In genomic region chr22:46578824-46579561, GRCh38 we compare ENCODE assay signal across 8 cellular contexts. TPM values are rescaled to one million over a fixed set of nuclear protein-coding genes. Genes with fewer than 3 reads are reported as not detected.
DNase-seq lines count a peak whose midpoint lies in the region; ATAC-seq and TF ChIP-seq lines count a peak whose summit lies in the region.

No MANE protein-coding gene starts in this region.

- no peak overlapping the region for H2AFZ ChIP-seq in mesenchymal stem cell (ENCODE audit: low read depth, low read length)

- no peaks in the 10 kb centered on the region for H3K36me3 Mint-ChIP-seq in activated T-cell treated with anti-CD3 and anti-CD28 coated beads, Interleukin-2, amount 50 U/mL, for 4 hours (ENCODE audit: insufficient read depth)

- H3K27me3 ChIP-seq in mesenchymal stem cell (ENCODE audit: control insufficient read depth in 1 of 2, insufficient read depth in 1 of 2, low read length in 2 of 2) (peaks cover 0 to 7% of the 10 kb centered on the region in 2 experiments), upper lobe of right lung (no peaks in the 10 kb centered on the region)

- intact Hi-C loops in upper lobe of right lung (cut with DNase I), result no loop called here

- peaks cover 23% of the 10 kb centered on the region for H3K79me1 ChIP-seq in mesenchymal stem cell (replicated peaks; ENCODE audit: low read length, poor library complexity, severe bottlenecking)

- no peaks in the 10 kb centered on the region for H3K9me3 ChIP-seq in mesenchymal stem cell (ENCODE audit: control insufficient read depth, low read length)
- no peaks in the 10 kb centered on the region for H3K9me3 ChIP-seq in upper lobe of right lung

- H3K4me1 Mint-ChIP-seq in activated T-cell treated with anti-CD3 and anti-CD28 coated beads, Interleukin-2, amount 50 U/mL, for 4 hours (ENCODE audit: low read depth), result peaks cover 36% of the 10 kb centered on the region

- 86% methylated on average over 13 of the region's 15 CpGs for WGBS in mesenchymal stem cell

- ATAC-seq in activated T-cell treated with anti-CD3 and anti-CD28 coated beads, Interleukin-2, amount 50 U/mL, for 4 hours, result no peak
- peak; percentile 35 for ATAC-seq in upper lobe of right lung
- ATAC-seq in HG03439 (IDR thresholded peaks at IDR 0.05; ENCODE audit: unreplicated experiment), result no peak

- H3K9ac ChIP-seq in mesenchymal stem cell (ENCODE audit: low read length), result peak overlapping the region; percentile 84

- peak overlapping the region; percentile 59 for H4K8ac ChIP-seq in mesenchymal stem cell (ENCODE audit: low read length)

- no peak overlapping the region for H3K18ac ChIP-seq in mesenchymal stem cell (ENCODE audit: low read depth in 1 of 2, low read length in 2 of 2)

- peaks cover 57% of the 10 kb centered on the region for H3K4me1 ChIP-seq in mesenchymal stem cell (ENCODE audit: control insufficient read depth, insufficient read depth, low read depth, low read length)
- peaks cover 65% of the 10 kb centered on the region for H3K4me1 ChIP-seq in upper lobe of right lung

- no peak overlapping the region for H3K27ac ChIP-seq in mesenchymal stem cell (ENCODE audit: low read length, poor library complexity, severe bottlenecking)
- peak overlapping the region; percentile 70 for H3K27ac ChIP-seq in upper lobe of right lung

- no peak overlapping the region for H2BK120ac ChIP-seq in mesenchymal stem cell (ENCODE audit: low read depth, low read length)

- H3K4me2 ChIP-seq in mesenchymal stem cell (ENCODE audit: low read length, poor library complexity, severe bottlenecking), result peak overlapping the region; percentile 12

- H2BK5ac ChIP-seq in mesenchymal stem cell (ENCODE audit: low read depth, low read length, poor library complexity, severe bottlenecking), result no peak overlapping the region

- TF ChIP-seq CTCF in upper lobe of right lung (IDR thresholded peaks at IDR 0.05), result no peak

- H3K4me3 ChIP-seq in mesenchymal stem cell (ENCODE audit: insufficient read depth in 1 of 2, low read depth in 1 of 2, low read length in 2 of 2) (peak overlapping the region in 1 of 2 experiments; percentile 88), upper lobe of right lung (peak overlapping the region; percentile 66)

- peak overlapping the region in 1 of 2 experiments; percentile 26 for H3K4ac ChIP-seq in mesenchymal stem cell (ENCODE audit: low read depth in 1 of 2, low read length in 2 of 2)

- no peaks in the 10 kb centered on the region for H3K27me3 Mint-ChIP-seq in activated T-cell treated with anti-CD3 and anti-CD28 coated beads, Interleukin-2, amount 50 U/mL, for 4 hours (ENCODE audit: low read depth)

- H2BK15ac ChIP-seq in mesenchymal stem cell (ENCODE audit: low read depth, poor library complexity, severe bottlenecking), result peak overlapping the region; percentile 12

- H3K23ac ChIP-seq in mesenchymal stem cell (ENCODE audit: low read length in 2 of 2), result no peak overlapping the region

- H2BK12ac ChIP-seq in mesenchymal stem cell (ENCODE audit: low read length in 2 of 2), result peak overlapping the region in 1 of 2 experiments; percentile 24

- H3K9me3 Mint-ChIP-seq in activated T-cell treated with anti-CD3 and anti-CD28 coated beads, Interleukin-2, amount 50 U/mL, for 4 hours, result no peaks in the 10 kb centered on the region

- H4K91ac ChIP-seq in mesenchymal stem cell (ENCODE audit: low read length), result peak overlapping the region; percentile 53

- no peak for DNase-seq in activated T-cell treated with anti-CD3 and anti-CD28 coated beads, Interleukin-2, amount 50 U/mL, for 4 hours
- DNase-seq in activated T-cell treated with anti-CD3 and anti-CD28 coated beads for 4 hours, result no peak
- DNase-seq in cerebellar cortex (ENCODE audit: low spot score), result peak; percentile 21
- peak; percentile 45 for DNase-seq in mesenchymal stem cell
- DNase-seq in upper lobe of right lung, result peak; percentile 81
- DNase-seq in H4 (ENCODE audit: low spot score), result no peak
- DNase-seq in NCI-H345 (lab: John Stamatoyannopoulos, UW), result no peak

- no peak overlapping the region for H3K14ac ChIP-seq in mesenchymal stem cell (ENCODE audit: low read length in 2 of 2)

- peak overlapping the region; percentile 8 for H2AK5ac ChIP-seq in mesenchymal stem cell (ENCODE audit: low read length, severe bottlenecking)

- H3K36me3 ChIP-seq in mesenchymal stem cell (ENCODE audit: control insufficient read depth in 1 of 2, insufficient read depth in 2 of 2, low read depth in 1 of 2, low read length in 2 of 2) (peaks cover 0 to 4% of the 10 kb centered on the region in 2 experiments), upper lobe of right lung (no peaks in the 10 kb centered on the region)

- peak overlapping the region; percentile 93 for H3K4me3 Mint-ChIP-seq in activated T-cell treated with anti-CD3 and anti-CD28 coated beads, Interleukin-2, amount 50 U/mL, for 4 hours

RNA-seq across cellular contexts. Expression of gene GRAMD4, which starts 41.2 kb away (rescaled TPM):
- total RNA-seq in activated T-cell treated with anti-CD3 and anti-CD28 coated beads, Interleukin-2, amount 50 U/mL, for 4 hours, result 10 to 100 TPM; 30.9 to 35.4 (median 33.0) TPM
- 5.1 TPM for polyA plus RNA-seq in mesenchymal stem cell (2013, experiment 1 of 2)
- polyA plus RNA-seq in mesenchymal stem cell (2013, experiment 2 of 2), result 5.0 TPM
- 71.4 TPM for total RNA-seq in upper lobe of right lung
- total RNA-seq in H4 (2014; rRNA removed; shearing (Covaris generic)), result 3.2 and 25.4 TPM in 2 replicates

RNA-seq across cellular contexts. Expression of gene CELSR1, which starts 41.6 kb away (rescaled TPM):
- total RNA-seq in activated T-cell treated with anti-CD3 and anti-CD28 coated beads, Interleukin-2, amount 50 U/mL, for 4 hours, result under 1 TPM; 0.22 to 0.63 (median 0.38) TPM
- 0.14 TPM for polyA plus RNA-seq in mesenchymal stem cell (2013, experiment 1 of 2)
- polyA plus RNA-seq in mesenchymal stem cell (2013, experiment 2 of 2), result 0.11 TPM
- total RNA-seq in upper lobe of right lung, result 53.5 TPM
- 5.7 and 12.7 TPM in 2 replicates for total RNA-seq in H4 (2014; rRNA removed; shearing (Covaris generic))

Comparison
In these comparisons a context has a peak if more than half of its experiments do, and no peak if none do; other contexts are left out.
1. DNase-seq: peak in cerebellar cortex (single experiment), mesenchymal stem cell (single experiment) and upper lobe of right lung (single experiment); none in activated T-cell treated with anti-CD3 and anti-CD28 coated beads, Interleukin-2, amount 50 U/mL, for 4 hours (single experiment), activated T-cell treated with anti-CD3 and anti-CD28 coated beads for 4 hours (single experiment), H4 (single experiment) and NCI-H345 (single experiment).